9 cellular contexts compared by ENCODE assay signal in the genomic region with DNA sequence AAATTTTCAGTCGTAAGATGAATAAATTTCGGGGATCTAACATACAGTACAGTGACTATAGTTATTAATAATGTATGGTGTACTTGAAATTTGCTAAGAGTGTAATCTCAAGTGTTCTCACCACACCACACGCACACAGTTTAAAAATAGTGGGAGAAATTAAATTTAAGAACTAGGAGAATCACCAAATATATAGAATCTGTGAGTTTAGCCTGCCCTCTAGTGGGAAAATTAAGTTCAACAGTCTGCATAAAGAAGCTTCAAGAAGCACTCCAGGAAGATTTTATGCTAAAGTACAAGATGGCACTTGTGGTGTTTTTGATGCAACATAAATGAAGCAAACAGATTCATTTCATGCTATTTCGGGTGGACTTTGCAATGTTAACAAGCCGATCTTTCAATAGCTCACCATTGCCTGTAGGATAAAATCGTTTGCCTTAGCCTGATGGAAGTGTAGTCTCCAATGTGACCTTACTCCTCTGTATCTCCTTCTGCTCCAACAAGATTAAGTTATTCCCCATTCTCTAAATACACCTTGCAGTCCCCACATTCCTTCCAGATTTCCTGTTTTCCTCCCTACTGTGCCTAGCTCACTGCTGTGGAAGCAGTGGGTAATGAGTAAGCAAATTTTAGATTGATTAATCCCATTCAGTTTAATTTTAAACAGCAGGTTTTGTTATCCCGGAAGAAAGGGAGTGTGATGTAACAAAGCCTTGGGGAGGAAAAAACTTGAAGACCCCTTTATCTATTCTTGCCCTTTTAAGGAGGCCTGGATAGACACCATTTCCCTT. TPM values are rescaled to one million over a fixed set of nuclear protein-coding genes. Genes with fewer than 3 reads are reported as not detected.
DNase-seq lines count a peak whose midpoint lies in the region; ATAC-seq and TF ChIP-seq lines count a peak whose summit lies in the region.
"Had no signal": no experiment of that assay in that cellular context is flagged by ENCODE, and none has a peak within 500 bp of the region (broad histone marks: within the 10 kb centered on the region; RNA-seq: fewer than 3 reads in every experiment).

No MANE protein-coding gene starts in this region.

- no peaks in the 10 kb centered on the region for H4K20me1 ChIP-seq in osteoblast (ENCODE audit: insufficient read depth, low read length)

- no peak for ATAC-seq in activated naive CD8-positive, alpha-beta T cell treated with anti-CD3 and anti-CD28 coated beads, Interleukin-2, amount 50 U/mL, for 24 hours
- ATAC-seq in RWPE2 (ENCODE audit: low read depth) = 0 out of 3 replicates have a peak, but pooled peaks have one; percentile 13

- peaks cover 38% of the 10 kb centered on the region for H3K4me1 Mint-ChIP-seq in activated naive CD8-positive, alpha-beta T cell (ENCODE audit: low read depth)
- peaks cover 30% of the 10 kb centered on the region for H3K4me1 Mint-ChIP-seq in activated naive CD8-positive, alpha-beta T cell treated with anti-CD3 and anti-CD28 coated beads, Interleukin-2, amount 50 U/mL, for 24 hours

- H3K36me3 ChIP-seq in RWPE2 (ENCODE audit: low read depth) = no peaks in the 10 kb centered on the region
- no peaks in the 10 kb centered on the region for H3K36me3 ChIP-seq in osteoblast (ENCODE audit: insufficient read depth, low read length)

- H2AFZ ChIP-seq in osteoblast (ENCODE audit: low read length) = no peak overlapping the region

- H3K27me3 Mint-ChIP-seq in activated naive CD8-positive, alpha-beta T cell = no peaks in the 10 kb centered on the region
- peaks cover 4% of the 10 kb centered on the region for H3K27me3 Mint-ChIP-seq in activated naive CD8-positive, alpha-beta T cell treated with anti-CD3 and anti-CD28 coated beads, Interleukin-2, amount 50 U/mL, for 24 hours
- H3K27me3 Mint-ChIP-seq: dendritic cell treated with granulocyte-macrophage colony-stimulating factor and Interleukin-4, amounts not matched to agents 40 ng/mL and 50 ng/mL, for 4 days had no signal

- H3K4me3 ChIP-seq in RWPE2 (ENCODE audit: severe bottlenecking) (no peak overlapping the region), epithelial cell of proximal tubule (ENCODE audit: low read depth, low read length) (peak overlapping the region; percentile 9), osteoblast (ENCODE audit: insufficient read depth, low read length) (no peak overlapping the region)

- no peaks in the 10 kb centered on the region for H3K9me3 ChIP-seq in RWPE2 (ENCODE audit: severe bottlenecking)
- H3K9me3 ChIP-seq in osteoblast (ENCODE audit: low read depth, low read length) = no peaks in the 10 kb centered on the region

- H3K4me3 Mint-ChIP-seq in activated naive CD8-positive, alpha-beta T cell = peak overlapping the region; percentile 15
- no peak overlapping the region for H3K4me3 Mint-ChIP-seq in activated naive CD8-positive, alpha-beta T cell treated with anti-CD3 and anti-CD28 coated beads, Interleukin-2, amount 50 U/mL, for 24 hours
- H3K4me3 Mint-ChIP-seq: dendritic cell treated with granulocyte-macrophage colony-stimulating factor and Interleukin-4, amounts not matched to agents 40 ng/mL and 50 ng/mL, for 4 days had no signal

- H3K9me3 Mint-ChIP-seq in activated naive CD8-positive, alpha-beta T cell (ENCODE audit: low read depth) = no peaks in the 10 kb centered on the region
- no peaks in the 10 kb centered on the region for H3K9me3 Mint-ChIP-seq in activated naive CD8-positive, alpha-beta T cell treated with anti-CD3 and anti-CD28 coated beads, Interleukin-2, amount 50 U/mL, for 24 hours
- H3K9me3 Mint-ChIP-seq: dendritic cell treated with granulocyte-macrophage colony-stimulating factor and Interleukin-4, amounts not matched to agents 40 ng/mL and 50 ng/mL, for 4 days had no signal

- no peaks in the 10 kb centered on the region for H3K79me2 ChIP-seq in osteoblast (ENCODE audit: insufficient read depth, low read length)

- peak overlapping the region; percentile 4 for H3K27ac Mint-ChIP-seq in activated naive CD8-positive, alpha-beta T cell
- H3K27ac Mint-ChIP-seq in activated naive CD8-positive, alpha-beta T cell treated with anti-CD3 and anti-CD28 coated beads, Interleukin-2, amount 50 U/mL, for 24 hours = no peak overlapping the region
- H3K27ac Mint-ChIP-seq: dendritic cell treated with granulocyte-macrophage colony-stimulating factor and Interleukin-4, amounts not matched to agents 40 ng/mL and 50 ng/mL, for 4 days had no signal

- H3K27me3 ChIP-seq in RWPE2 (ENCODE audit: insufficient read depth, poor library complexity, severe bottlenecking) (no peaks in the 10 kb centered on the region), osteoblast (ENCODE audit: insufficient read depth, low read length) (peaks cover 13% of the 10 kb centered on the region)

- TF ChIP-seq CTCF in RWPE2 (IDR thresholded peaks at IDR 0.05; ENCODE audit: poor library complexity, severe bottlenecking) (peak; percentile 85), epithelial cell of proximal tubule (conservative IDR thresholded peaks at IDR 0.05; ENCODE audit: low read depth, low read length) (peak; percentile 67), osteoblast (IDR thresholded peaks at IDR 0.05; ENCODE audit: extremely low read depth, low read depth, low read length) (peak; percentile 74)

- no peaks in the 10 kb centered on the region for H3K36me3 Mint-ChIP-seq in activated naive CD8-positive, alpha-beta T cell
- H3K36me3 Mint-ChIP-seq in activated naive CD8-positive, alpha-beta T cell treated with anti-CD3 and anti-CD28 coated beads, Interleukin-2, amount 50 U/mL, for 24 hours (ENCODE audit: low read depth) = peaks cover 5% of the 10 kb centered on the region

- no peaks in the 10 kb centered on the region for H3K4me1 ChIP-seq in RWPE2 (ENCODE audit: insufficient read depth, poor library complexity, severe bottlenecking)
- no peaks in the 10 kb centered on the region for H3K4me1 ChIP-seq in osteoblast (ENCODE audit: insufficient read depth, low read length)

- H3K27ac ChIP-seq in RWPE2 (ENCODE audit: poor library complexity, severe bottlenecking) (no peak overlapping the region), osteoblast (ENCODE audit: low read depth, low read length) (no peak overlapping the region)

- H3K4me2 ChIP-seq in osteoblast (ENCODE audit: insufficient read depth, low read length) = no peak overlapping the region

- DNase-seq in activated naive CD8-positive, alpha-beta T cell treated with anti-CD3 and anti-CD28 coated beads, Interleukin-2, amount 50 U/mL, for 24 hours = no peak
- DNase-seq in NCI-H1092 (lab: John Stamatoyannopoulos, UW) = peak; percentile 73
- DNase-seq in RWPE2 (ENCODE audit: low spot score) = no peak
- DNase-seq in epithelial cell of proximal tubule (ENCODE audit: low read depth) = no peak
- DNase-seq in osteoblast (ENCODE audit: insufficient read length, low spot score, missing footprints) = no peak
- no peak for DNase-seq in activated effector memory CD4-positive, alpha-beta T cell treated with Interleukin-2 at 50 U/mL for 16 hours
- DNase-seq in activated CD4-positive, alpha-beta T cell treated with anti-CD3 and anti-CD28 coated beads for 48 hours = no peak

RNA-seq across cellular contexts. Expression of a gene that starts 8.7 kb away (rescaled TPM):
- total RNA-seq in epithelial cell of proximal tubule (1.0 and 2.1 TPM in 2 replicates), osteoblast (0.36 and 2.1 TPM in 2 replicates)

RNA-seq across cellular contexts. Expression of a gene that starts 12.9 kb away (rescaled TPM):
- 6.1 and 11.2 TPM in 2 replicates for total RNA-seq in epithelial cell of proximal tubule
- 40.2 and 47.7 TPM in 2 replicates for total RNA-seq in osteoblast
